8 cellular contexts compared by ENCODE assay signal in the genomic region with DNA sequence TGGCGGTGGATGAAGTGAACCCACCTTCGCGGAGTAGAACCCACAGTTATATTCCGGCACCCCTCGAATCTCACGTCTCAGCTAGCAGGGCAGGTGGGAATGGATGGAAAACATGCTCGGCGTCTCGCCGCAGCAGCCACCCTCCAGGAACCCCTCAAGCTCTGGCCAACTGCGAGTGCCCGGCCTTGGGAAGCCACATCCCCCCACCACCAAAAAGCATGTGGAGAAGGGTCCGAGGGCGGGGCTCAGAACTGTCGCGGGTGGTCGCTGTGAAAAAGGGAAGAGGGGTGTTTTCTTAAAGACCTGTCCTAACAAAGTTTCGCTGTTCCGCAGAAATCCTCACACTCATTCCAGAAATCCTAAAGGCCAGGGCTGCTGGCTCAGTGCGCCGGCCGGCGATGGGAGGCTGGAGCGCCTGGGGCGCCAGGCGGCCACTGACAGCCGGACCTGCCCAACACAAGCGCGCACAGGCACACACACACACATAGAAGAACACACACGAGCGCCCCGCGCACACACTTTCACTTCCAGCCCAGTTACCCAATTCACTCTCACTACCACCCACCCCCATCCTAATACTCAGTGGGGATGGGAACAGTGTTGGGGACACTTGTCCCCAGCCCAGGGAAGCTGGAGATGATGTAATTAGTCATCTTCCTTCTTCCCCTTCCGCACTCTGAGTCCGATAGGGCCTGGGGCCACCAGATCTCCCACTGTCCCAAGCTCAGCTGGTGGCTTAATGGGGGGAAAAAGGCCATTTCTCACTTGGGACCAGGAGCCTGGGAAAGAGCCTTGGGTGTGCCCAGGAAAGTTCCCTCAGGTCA. TPM values are rescaled to one million over a fixed set of nuclear protein-coding genes. Genes with fewer than 3 reads are reported as not detected.
DNase-seq lines count a peak whose midpoint lies in the region; ATAC-seq and TF ChIP-seq lines count a peak whose summit lies in the region.

No MANE protein-coding gene starts in this region.

- peak; percentile 25 for TF ChIP-seq POLR2A in GM10847 (IDR thresholded peaks at IDR 0.05; ENCODE audit: extremely low read depth, insufficient read length)

- TF ChIP-seq CTCF in Loucy (conservative IDR thresholded peaks at IDR 0.05; ENCODE audit: low read length) (no peak), chondrocyte (IDR thresholded peaks at IDR 0.05) (no peak)

- H2AFZ ChIP-seq in Loucy (ENCODE audit: low read length) = no peak overlapping the region

- peaks cover 40% of the 10 kb centered on the region for H3K4me1 ChIP-seq in Loucy (ENCODE audit: insufficient read depth, low read length, poor library complexity, severe bottlenecking)
- H3K4me1 ChIP-seq in mucosa of stomach (ENCODE audit: control insufficient read depth, insufficient read depth, low read length) = peaks cover 9% of the 10 kb centered on the region

- H3K4me3 Mint-ChIP-seq in chondrocyte (ENCODE audit: unreplicated experiment) = peak overlapping the region; percentile 93

- H3K27me3 Mint-ChIP-seq in chondrocyte (ENCODE audit: low read depth) = no peaks in the 10 kb centered on the region

- peak overlapping the region; percentile 93 for H3K9ac ChIP-seq in Loucy (ENCODE audit: low read depth, low read length, poor library complexity, severe bottlenecking)
- H3K9ac ChIP-seq in mucosa of stomach (ENCODE audit: low read length) = peak overlapping the region; percentile 29

- H3K9me3 ChIP-seq in Loucy (ENCODE audit: insufficient read depth, low read depth, low read length) (no peaks in the 10 kb centered on the region), mucosa of stomach (ENCODE audit: control insufficient read depth, low read length) (no peaks in the 10 kb centered on the region)

- H3K4me3 ChIP-seq in Loucy (ENCODE audit: low read length, poor library complexity, severe bottlenecking) (peak overlapping the region; percentile 92), mucosa of stomach (ENCODE audit: low read length) (peak overlapping the region; percentile 2)

- peaks cover 69% of the 10 kb centered on the region for H3K4me1 Mint-ChIP-seq in chondrocyte (ENCODE audit: low read depth)

- H3K4me2 ChIP-seq in Loucy (ENCODE audit: low read depth, low read length, poor library complexity, severe bottlenecking) = peak overlapping the region; percentile 99

- peaks cover 16% of the 10 kb centered on the region for H3K36me3 Mint-ChIP-seq in chondrocyte (ENCODE audit: low read depth)

- no peaks in the 10 kb centered on the region for H3K27me3 ChIP-seq in Loucy (ENCODE audit: insufficient read depth, low read length, poor library complexity, severe bottlenecking)
- peaks cover 78% of the 10 kb centered on the region for H3K27me3 ChIP-seq in mucosa of stomach (ENCODE audit: control insufficient read depth, insufficient read depth, low read length)

- no peaks in the 10 kb centered on the region for H3K9me3 Mint-ChIP-seq in chondrocyte (ENCODE audit: low read depth)

- H3K79me2 ChIP-seq in Loucy (ENCODE audit: insufficient read depth, low read length) = peaks cover 77% of the 10 kb centered on the region

- no peaks in the 10 kb centered on the region for H3F3A ChIP-seq in Loucy (ENCODE audit: low read depth)

- no peaks in the 10 kb centered on the region for H3K36me3 ChIP-seq in Loucy (ENCODE audit: insufficient read depth, low read length)
- no peaks in the 10 kb centered on the region for H3K36me3 ChIP-seq in mucosa of stomach (ENCODE audit: control insufficient read depth, insufficient read depth, low read length)

- ATAC-seq in HG03045 (IDR thresholded peaks at IDR 0.05; ENCODE audit: unreplicated experiment) (no peak), HG02623 (IDR thresholded peaks at IDR 0.05; ENCODE audit: unreplicated experiment) (no peak)
- ATAC-seq in activated CD4-positive, CD25-positive, alpha-beta regulatory T cell treated with anti-CD3 and anti-CD28 coated beads, Interleukin-2, amount 50 U/mL, for 24 hours = no peak

- DNase-seq in chondrocyte (ENCODE audit: low spot score) (peak; percentile 83), NK-92 (lab: John Stamatoyannopoulos, UW; ENCODE audit: unreplicated experiment) (no peak)

- no peaks in the 10 kb centered on the region for H3K9me2 ChIP-seq in Loucy (replicated peaks; ENCODE audit: low read depth, low read length)

- H3K27ac Mint-ChIP-seq in chondrocyte (ENCODE audit: unreplicated experiment) = peak overlapping the region; percentile 99

- H4K20me1 ChIP-seq in Loucy (ENCODE audit: insufficient read depth, low read length, poor library complexity, severe bottlenecking) = no peaks in the 10 kb centered on the region

RNA-seq across cellular contexts. Expression of a gene that starts 2.0 kb away (rescaled TPM):
- 60.9 to 71.5 TPM (median 67.9 TPM) in 3 replicates for total RNA-seq in chondrocyte
